8 cellular contexts compared by ENCODE assay signal in the genomic region with DNA sequence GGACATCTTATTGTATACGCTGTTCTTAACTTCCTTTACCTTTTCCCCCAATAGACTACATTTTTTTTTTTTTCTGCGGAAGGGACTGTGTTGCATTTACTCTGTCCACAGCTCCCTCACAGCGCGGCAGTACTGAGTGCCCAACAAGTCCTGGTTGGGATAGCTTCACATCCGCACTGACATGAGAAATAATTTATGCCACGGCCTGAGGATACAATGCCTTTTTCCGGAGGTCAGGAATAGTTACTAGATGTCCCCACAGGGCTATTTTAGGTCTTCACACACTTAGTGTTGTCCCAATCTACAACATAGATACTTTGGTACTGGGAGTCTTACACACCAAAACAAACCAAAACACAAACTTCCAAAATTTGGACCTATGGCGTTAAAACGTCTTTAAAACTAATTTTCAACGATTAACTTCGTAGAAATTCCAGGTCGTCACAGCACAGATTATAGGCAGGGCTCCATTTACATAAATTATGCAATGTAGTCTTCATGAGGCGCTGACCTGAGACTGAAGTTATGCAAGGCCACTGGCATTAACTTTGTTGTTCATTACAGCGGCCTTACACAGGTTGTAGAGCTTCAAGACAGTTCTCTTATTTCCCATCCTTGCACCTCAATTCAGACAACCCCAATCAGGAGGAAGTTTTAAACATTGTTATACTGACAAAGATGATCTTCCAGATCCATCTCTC. TPM values are rescaled to one million over a fixed set of nuclear protein-coding genes. Genes with fewer than 3 reads are reported as not detected.
DNase-seq lines count a peak whose midpoint lies in the region; ATAC-seq and TF ChIP-seq lines count a peak whose summit lies in the region.

No MANE protein-coding gene starts in this region.

- no peaks in the 10 kb centered on the region for H3K27me3 Mint-ChIP-seq in mesothelial cell of epicardium (ENCODE audit: low read depth)

- H3K36me3 Mint-ChIP-seq in mesothelial cell of epicardium: peaks cover 10% of the 10 kb centered on the region

- peak overlapping the region; percentile 93 for H3K27ac Mint-ChIP-seq in mesothelial cell of epicardium

- H3K4me3 ChIP-seq in AG10803 (ENCODE audit: low read length) (peak overlapping the region; percentile 63), choroid plexus epithelial cell (ENCODE audit: low read depth, low read length) (peak overlapping the region; percentile 60)

- H3K9me3 Mint-ChIP-seq in mesothelial cell of epicardium: no peaks in the 10 kb centered on the region

- H3K4me3 Mint-ChIP-seq in mesothelial cell of epicardium: peak overlapping the region; percentile 70

- no peak for TF ChIP-seq CTCF in AG10803 (conservative IDR thresholded peaks at IDR 0.05; ENCODE audit: low read length)
- no peak for TF ChIP-seq CTCF in choroid plexus epithelial cell (conservative IDR thresholded peaks at IDR 0.05; ENCODE audit: low read depth, low read length)
- no peak for TF ChIP-seq CTCF in mesothelial cell of epicardium (IDR thresholded peaks at IDR 0.05; ENCODE audit: unreplicated experiment)

- ATAC-seq in GM21529 (IDR thresholded peaks at IDR 0.05; ENCODE audit: unreplicated experiment): peak; percentile 3

- no peak for DNase-seq in AG10803 (ENCODE audit: low read depth)
- peak; percentile 56 to 78 for DNase-seq in NOMO-1 (lab: John Stamatoyannopoulos, UW; ENCODE audit: unreplicated experiment in 2 of 2)
- DNase-seq in choroid plexus epithelial cell (ENCODE audit: low read depth): peak; percentile 40
- DNase-seq in mesothelial cell of epicardium (ENCODE audit: low spot score in 2 of 2, unreplicated experiment in 2 of 2): no peak
- DNase-seq in NCI-H1092 (lab: John Stamatoyannopoulos, UW): no peak
- no peak for DNase-seq in NCI-H82 treated with DMSO at 0.1 percent for 48 hours (lab: John Stamatoyannopoulos, UW; ENCODE audit: unreplicated experiment)
- no peak for DNase-seq in stimulated activated CD4-positive, alpha-beta T cell treated with anti-CD3 and anti-CD28 coated beads, Interleukin-12 subunit alpha, Interleukin-12 subunit beta, amount 100 ng/mL, for 4 hours

- peaks cover 28% of the 10 kb centered on the region for H3K4me1 Mint-ChIP-seq in mesothelial cell of epicardium

RNA-seq across cellular contexts. Expression of gene PPIB, which starts 1.0 kb away (rescaled TPM):
- total RNA-seq in mesothelial cell of epicardium: 422 to 430 TPM (median 425 TPM) in 3 replicates

RNA-seq across cellular contexts. Expression of gene SNX22, which starts 12.3 kb away (rescaled TPM):
- 0.78 to 0.91 TPM (median 0.79 TPM) in 3 replicates for total RNA-seq in mesothelial cell of epicardium

Comparison
In these comparisons a context has a peak if more than half of its experiments do, and no peak if none do; other contexts are left out.
1. DNase-seq: peak in NOMO-1 (2 of 2) and choroid plexus epithelial cell (single experiment); none in AG10803 (single experiment), mesothelial cell of epicardium (0 of 2), NCI-H1092 (single experiment), NCI-H82 treated with DMSO at 0.1 percent for 48 hours (single experiment) and stimulated activated CD4-positive, alpha-beta T cell treated with anti-CD3 and anti-CD28 coated beads, Interleukin-12 subunit alpha, Interleukin-12 subunit beta, amount 100 ng/mL, for 4 hours (single experiment).